9 cellular contexts compared by ENCODE assay signal in genomic region chr10:63703113-63703670, GRCh38.
A peak's percentile ranks its signal among the peaks of the same experiment; 100 is the strongest.
DNase-seq lines count a peak whose midpoint lies in the region; ATAC-seq, FAIRE-seq and TF ChIP-seq lines count a peak whose summit lies in the region.
"Had no signal": no experiment of that assay in that cellular context is flagged by ENCODE, and none has a peak within 500 bp of the region (broad histone marks: within the 10 kb centered on the region; RNA-seq: fewer than 3 reads in every experiment).

No MANE protein-coding gene starts in this region.

- POLR2A ChIA-PET in A549 (lab: Yijun Ruan, JAX), result no interaction called here

- peak overlapping the region; percentile 18; the same call in 2 of the 3 replicates for H3K4me2 ChIP-seq in A549

- TF ChIP-seq RAD21 in A549 (conservative IDR thresholded peaks at IDR 0.05 in 1 of 2, IDR thresholded peaks at IDR 0.05 in 1 of 2), result no peak

- TF ChIP-seq CTCF in A549 (IDR thresholded peaks at IDR 0.05) (no peak), GM13977 (IDR thresholded peaks at IDR 0.05; ENCODE audit: extremely low read depth, insufficient read depth, missing control alignments) (no peak)

- no peak for DNase-seq in A549 (ENCODE audit: low read depth in 1 of 2, low spot score in 1 of 2)
- DNase-seq in NCI-H2196 treated with DMSO at 0.1 percent for 48 hours (lab: John Stamatoyannopoulos, UW; ENCODE audit: unreplicated experiment), result peak; percentile 69
- DNase-seq in epithelial cell of prostate (ENCODE audit: low read depth, low spot score), result no peak
- DNase-seq in G401 (ENCODE audit: low spot score), result no peak
- DNase-seq in frontal cortex (ENCODE audit: low spot score in 2 of 2), result no peak
- no peak for DNase-seq in HUDEP-2 (lab: John Stamatoyannopoulos, UW; ENCODE audit: unreplicated experiment in 76 of 76)
- DNase-seq in GM13977 (ENCODE audit: low spot score), result no peak

- CTCF ChIA-PET in A549 (lab: Yijun Ruan, JAX), result interaction anchor here (0.8 to 13.0 kb wide), 4 partner anchors 13 to 536 kb away, joined by 3 to 85 read pairs (median 6); no protein-coding TSS in a partner anchor

- ATAC-seq in A549 (no peak), GM18870 (IDR thresholded peaks at IDR 0.05; ENCODE audit: unreplicated experiment) (peak; percentile 32)

- no peak overlapping the region for H3K4me3 ChIP-seq in A549
- H3K4me3 ChIP-seq: lung had no signal

- WGBS in A549 (ENCODE audit: missing lambda C conversion rate), result 87% methylated on average over 4 of the region's 4 CpGs

- no peaks in the 10 kb centered on the region for H3K9me3 ChIP-seq in A549

- H3K4me1 ChIP-seq in A549, result peaks cover 59% of the 10 kb centered on the region

- in situ Hi-C loops in G401 (cut with HindIII; ENCODE audit: low sequenced_read_pairs), result no loop called here
- in situ Hi-C loops in GM13977 (cut with MboI; ENCODE audit: low pct_unique_long_range_greater_than_20kb, low sequenced_read_pairs, unreplicated experiment), result no loop called here

- TF ChIP-seq POLR2A in A549 (IDR thresholded peaks at IDR 0.05; ENCODE audit: low read length), result no peak

- no peak for TF ChIP-seq EP300 in A549 (IDR thresholded peaks at IDR 0.05)

- no peak for FAIRE-seq in A549 (lab: Jason Lieb, UNC)
- no peak for FAIRE-seq in frontal cortex (lab: Jason Lieb, UNC)

- H3K27ac ChIP-seq in A549, result peak overlapping the region; percentile 66 to 69; a peak in 5 of 6 replicates
- peak overlapping the region; percentile 27 for H3K27ac ChIP-seq in epithelial cell of prostate

TF ChIP-seq in A549, 52 proteins besides CTCF, POLR2A, EP300 and RAD21:
- TF ChIP-seq CEBPB (IDR thresholded peaks at IDR 0.05) (peak; percentile 48 to 60; a peak in 3 of 4 replicates), NR3C1 (IDR thresholded peaks at IDR 0.05) (no peak)
TF ChIP-seq in A549: peak in this region for 1.
